1 cellular context compared by ENCODE assay signal in the genomic region with DNA sequence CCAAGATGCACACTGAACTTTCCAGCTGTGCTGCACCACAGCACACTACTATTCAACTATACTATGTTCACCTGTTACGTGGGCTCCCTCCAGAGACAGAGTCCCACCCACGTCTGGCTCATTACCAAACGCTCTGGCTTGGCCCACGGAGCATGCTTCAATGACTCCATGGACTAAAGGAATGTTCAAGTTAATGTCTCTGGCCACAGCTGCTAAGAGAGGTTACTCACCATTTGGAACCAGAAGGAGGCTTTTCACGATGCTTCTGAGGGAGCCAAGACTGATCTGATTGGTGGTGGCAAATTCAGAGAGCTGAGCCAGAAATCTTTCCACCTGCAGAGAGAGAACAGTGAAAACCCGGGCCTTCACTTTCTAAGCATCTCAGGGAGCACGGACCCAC.
TF ChIP-seq lines count a peak whose summit lies in the region.

No MANE protein-coding gene starts in this region.

TF ChIP-seq in WTC11, 78 proteins besides CTCF, POLR2A, EP300 and RAD21 (continued from another document):
- TF ChIP-seq, protein P1, sequence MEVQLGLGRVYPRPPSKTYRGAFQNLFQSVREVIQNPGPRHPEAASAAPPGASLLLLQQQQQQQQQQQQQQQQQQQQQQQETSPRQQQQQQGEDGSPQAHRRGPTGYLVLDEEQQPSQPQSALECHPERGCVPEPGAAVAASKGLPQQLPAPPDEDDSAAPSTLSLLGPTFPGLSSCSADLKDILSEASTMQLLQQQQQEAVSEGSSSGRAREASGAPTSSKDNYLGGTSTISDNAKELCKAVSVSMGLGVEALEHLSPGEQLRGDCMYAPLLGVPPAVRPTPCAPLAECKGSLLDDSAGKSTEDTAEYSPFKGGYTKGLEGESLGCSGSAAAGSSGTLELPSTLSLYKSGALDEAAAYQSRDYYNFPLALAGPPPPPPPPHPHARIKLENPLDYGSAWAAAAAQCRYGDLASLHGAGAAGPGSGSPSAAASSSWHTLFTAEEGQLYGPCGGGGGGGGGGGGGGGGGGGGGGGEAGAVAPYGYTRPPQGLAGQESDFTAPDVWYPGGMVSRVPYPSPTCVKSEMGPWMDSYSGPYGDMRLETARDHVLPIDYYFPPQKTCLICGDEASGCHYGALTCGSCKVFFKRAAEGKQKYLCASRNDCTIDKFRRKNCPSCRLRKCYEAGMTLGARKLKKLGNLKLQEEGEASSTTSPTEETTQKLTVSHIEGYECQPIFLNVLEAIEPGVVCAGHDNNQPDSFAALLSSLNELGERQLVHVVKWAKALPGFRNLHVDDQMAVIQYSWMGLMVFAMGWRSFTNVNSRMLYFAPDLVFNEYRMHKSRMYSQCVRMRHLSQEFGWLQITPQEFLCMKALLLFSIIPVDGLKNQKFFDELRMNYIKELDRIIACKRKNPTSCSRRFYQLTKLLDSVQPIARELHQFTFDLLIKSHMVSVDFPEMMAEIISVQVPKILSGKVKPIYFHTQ (CRISPR knock-in tag; IDR thresholded peaks at IDR 0.05): no peak
- TF ChIP-seq, protein P2, sequence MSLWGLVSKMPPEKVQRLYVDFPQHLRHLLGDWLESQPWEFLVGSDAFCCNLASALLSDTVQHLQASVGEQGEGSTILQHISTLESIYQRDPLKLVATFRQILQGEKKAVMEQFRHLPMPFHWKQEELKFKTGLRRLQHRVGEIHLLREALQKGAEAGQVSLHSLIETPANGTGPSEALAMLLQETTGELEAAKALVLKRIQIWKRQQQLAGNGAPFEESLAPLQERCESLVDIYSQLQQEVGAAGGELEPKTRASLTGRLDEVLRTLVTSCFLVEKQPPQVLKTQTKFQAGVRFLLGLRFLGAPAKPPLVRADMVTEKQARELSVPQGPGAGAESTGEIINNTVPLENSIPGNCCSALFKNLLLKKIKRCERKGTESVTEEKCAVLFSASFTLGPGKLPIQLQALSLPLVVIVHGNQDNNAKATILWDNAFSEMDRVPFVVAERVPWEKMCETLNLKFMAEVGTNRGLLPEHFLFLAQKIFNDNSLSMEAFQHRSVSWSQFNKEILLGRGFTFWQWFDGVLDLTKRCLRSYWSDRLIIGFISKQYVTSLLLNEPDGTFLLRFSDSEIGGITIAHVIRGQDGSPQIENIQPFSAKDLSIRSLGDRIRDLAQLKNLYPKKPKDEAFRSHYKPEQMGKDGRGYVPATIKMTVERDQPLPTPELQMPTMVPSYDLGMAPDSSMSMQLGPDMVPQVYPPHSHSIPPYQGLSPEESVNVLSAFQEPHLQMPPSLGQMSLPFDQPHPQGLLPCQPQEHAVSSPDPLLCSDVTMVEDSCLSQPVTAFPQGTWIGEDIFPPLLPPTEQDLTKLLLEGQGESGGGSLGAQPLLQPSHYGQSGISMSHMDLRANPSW (CRISPR knock-in tag; conservative IDR thresholded peaks at IDR 0.05; ENCODE audit: low read depth): no peak
- TF ChIP-seq, protein P3, sequence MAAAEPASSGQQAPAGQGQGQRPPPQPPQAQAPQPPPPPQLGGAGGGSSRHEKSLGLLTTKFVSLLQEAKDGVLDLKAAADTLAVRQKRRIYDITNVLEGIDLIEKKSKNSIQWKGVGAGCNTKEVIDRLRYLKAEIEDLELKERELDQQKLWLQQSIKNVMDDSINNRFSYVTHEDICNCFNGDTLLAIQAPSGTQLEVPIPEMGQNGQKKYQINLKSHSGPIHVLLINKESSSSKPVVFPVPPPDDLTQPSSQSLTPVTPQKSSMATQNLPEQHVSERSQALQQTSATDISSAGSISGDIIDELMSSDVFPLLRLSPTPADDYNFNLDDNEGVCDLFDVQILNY (CRISPR knock-in tag; IDR thresholded peaks at IDR 0.05): no peak
- TF ChIP-seq FOXP1 (CRISPR knock-in tag; IDR thresholded peaks at IDR 0.05; ENCODE audit: borderline replicate concordance): no peak
- TF ChIP-seq ZNF232 (CRISPR knock-in tag; IDR thresholded peaks at IDR 0.05): no peak
- TF ChIP-seq ZNF396 (CRISPR knock-in tag; IDR thresholded peaks at IDR 0.05; ENCODE audit: borderline replicate concordance): no peak
- no peak for TF ChIP-seq EMX1 (CRISPR knock-in tag; IDR thresholded peaks at IDR 0.05)
- no peak for TF ChIP-seq GABPB1 (CRISPR knock-in tag; IDR thresholded peaks at IDR 0.05)
- TF ChIP-seq, protein P4, sequence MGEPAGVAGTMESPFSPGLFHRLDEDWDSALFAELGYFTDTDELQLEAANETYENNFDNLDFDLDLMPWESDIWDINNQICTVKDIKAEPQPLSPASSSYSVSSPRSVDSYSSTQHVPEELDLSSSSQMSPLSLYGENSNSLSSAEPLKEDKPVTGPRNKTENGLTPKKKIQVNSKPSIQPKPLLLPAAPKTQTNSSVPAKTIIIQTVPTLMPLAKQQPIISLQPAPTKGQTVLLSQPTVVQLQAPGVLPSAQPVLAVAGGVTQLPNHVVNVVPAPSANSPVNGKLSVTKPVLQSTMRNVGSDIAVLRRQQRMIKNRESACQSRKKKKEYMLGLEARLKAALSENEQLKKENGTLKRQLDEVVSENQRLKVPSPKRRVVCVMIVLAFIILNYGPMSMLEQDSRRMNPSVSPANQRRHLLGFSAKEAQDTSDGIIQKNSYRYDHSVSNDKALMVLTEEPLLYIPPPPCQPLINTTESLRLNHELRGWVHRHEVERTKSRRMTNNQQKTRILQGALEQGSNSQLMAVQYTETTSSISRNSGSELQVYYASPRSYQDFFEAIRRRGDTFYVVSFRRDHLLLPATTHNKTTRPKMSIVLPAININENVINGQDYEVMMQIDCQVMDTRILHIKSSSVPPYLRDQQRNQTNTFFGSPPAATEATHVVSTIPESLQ (CRISPR knock-in tag; IDR thresholded peaks at IDR 0.05): no peak
TF ChIP-seq in WTC11: peak in this region for 0.
